In genomic region chr19:32599736-32600157, GRCh38 we compare ENCODE assay signal across 8 cellular contexts. TPM values are rescaled to one million over a fixed set of nuclear protein-coding genes. Genes with fewer than 3 reads are reported as not detected.
DNase-seq lines count a peak whose midpoint lies in the region; ATAC-seq and TF ChIP-seq lines count a peak whose summit lies in the region.

No MANE protein-coding gene starts in this region.

- no peaks in the 10 kb centered on the region for H3K27me3 ChIP-seq in BE2C
- no peaks in the 10 kb centered on the region for H3K27me3 ChIP-seq in GM23338 (ENCODE audit: insufficient read depth)
- H3K27me3 ChIP-seq in vagina, result no peaks in the 10 kb centered on the region

- ATAC-seq in GM23338, result no peak; the same call in 1 of the 3 replicates
- ATAC-seq in activated CD4-positive, alpha-beta T cell treated with anti-CD3 and anti-CD28 coated beads for 36 hours, result peak; percentile 66
- peak; percentile 55 to 74 for ATAC-seq in naive thymus-derived CD8-positive, alpha-beta T cell

- H3K27ac ChIP-seq in GM23338 (ENCODE audit: low read depth) (no peak overlapping the region), epithelial cell of prostate (no peak overlapping the region), vagina (no peak overlapping the region)

- no peaks in the 10 kb centered on the region for H3K9me3 Mint-ChIP-seq in GM23338
- no peaks in the 10 kb centered on the region for H3K9me3 Mint-ChIP-seq in activated CD4-positive, alpha-beta T cell treated with anti-CD3 and anti-CD28 coated beads for 36 hours (ENCODE audit: low read depth)
- H3K9me3 Mint-ChIP-seq in naive thymus-derived CD8-positive, alpha-beta T cell, result no peaks in the 10 kb centered on the region

- H4K20me1 ChIP-seq in GM23338 (replicated peaks; ENCODE audit: insufficient read depth), result no peaks in the 10 kb centered on the region; the same call in 1 of the 2 replicates

- no peak overlapping the region for H2AFZ ChIP-seq in GM23338

- no peak overlapping the region for H3K4me3 Mint-ChIP-seq in GM23338
- no peak overlapping the region for H3K4me3 Mint-ChIP-seq in activated CD4-positive, alpha-beta T cell treated with anti-CD3 and anti-CD28 coated beads for 36 hours
- H3K4me3 Mint-ChIP-seq in naive thymus-derived CD8-positive, alpha-beta T cell, result no peak overlapping the region

- H3K79me2 ChIP-seq in GM23338 (replicated peaks; ENCODE audit: insufficient read depth), result no peaks in the 10 kb centered on the region

- H3K4me2 ChIP-seq in GM23338, result no peak overlapping the region

- H3K9me3 ChIP-seq in BE2C, result no peaks in the 10 kb centered on the region
- no peaks in the 10 kb centered on the region for H3K9me3 ChIP-seq in vagina

- intact Hi-C loops in activated CD4-positive, alpha-beta T cell treated with anti-CD3 and anti-CD28 coated beads for 36 hours (cut with DNase I, micrococcal nuclease), result loop anchor here (2.0 to 5.0 kb wide), 3 partner anchors 75 to 518 kb away; partner anchors contain the start of genes ANKRD27 (in 2 of the 2), RGS9BP (in 2 of the 2) and NUDT19 (in 1 of the 2)
- intact Hi-C loops in vagina (cut with DNase I), result no loop called here

- no peak overlapping the region for H3K27ac Mint-ChIP-seq in GM23338
- no peak overlapping the region for H3K27ac Mint-ChIP-seq in activated CD4-positive, alpha-beta T cell treated with anti-CD3 and anti-CD28 coated beads for 36 hours
- peak overlapping the region in 4 of 10 donors; percentile 6 to 52 (median 28) for H3K27ac Mint-ChIP-seq in naive thymus-derived CD8-positive, alpha-beta T cell

- POLR2A ChIA-PET in activated CD4-positive, alpha-beta T cell treated with anti-CD3 and anti-CD28 coated beads for 36 hours (lab: Charles Lee), result no interaction called here
- POLR2A ChIA-PET in naive thymus-derived CD8-positive, alpha-beta T cell (lab: Charles Lee), result no interaction called here

- H3K36me3 Mint-ChIP-seq in GM23338 (ENCODE audit: low read depth), result peaks cover 69% of the 10 kb centered on the region
- H3K36me3 Mint-ChIP-seq in activated CD4-positive, alpha-beta T cell treated with anti-CD3 and anti-CD28 coated beads for 36 hours (ENCODE audit: low read depth), result peaks cover 40% of the 10 kb centered on the region
- peaks cover 0 to 90% (median 26%) of the 10 kb centered on the region in 3 donors for H3K36me3 Mint-ChIP-seq in naive thymus-derived CD8-positive, alpha-beta T cell

- H3K4me1 ChIP-seq in BE2C (no peaks in the 10 kb centered on the region), GM23338 (ENCODE audit: insufficient read depth) (no peaks in the 10 kb centered on the region), vagina (no peaks in the 10 kb centered on the region)

- H3K27me3 Mint-ChIP-seq in GM23338 (ENCODE audit: insufficient read depth, low read depth, poor library complexity), result no peaks in the 10 kb centered on the region
- H3K27me3 Mint-ChIP-seq in activated CD4-positive, alpha-beta T cell treated with anti-CD3 and anti-CD28 coated beads for 36 hours, result no peaks in the 10 kb centered on the region
- no peaks in the 10 kb centered on the region for H3K27me3 Mint-ChIP-seq in naive thymus-derived CD8-positive, alpha-beta T cell

- H3K4me1 Mint-ChIP-seq in GM23338, result peaks cover 3% of the 10 kb centered on the region; the same call in 1 of the 3 replicates
- peaks cover 7% of the 10 kb centered on the region for H3K4me1 Mint-ChIP-seq in activated CD4-positive, alpha-beta T cell treated with anti-CD3 and anti-CD28 coated beads for 36 hours
- peaks cover 4 to 9% (median 7%) of the 10 kb centered on the region in 4 donors for H3K4me1 Mint-ChIP-seq in naive thymus-derived CD8-positive, alpha-beta T cell

- no peaks in the 10 kb centered on the region for H3F3A ChIP-seq in GM23338 (replicated peaks; ENCODE audit: low read depth)

- CTCF ChIA-PET in activated CD4-positive, alpha-beta T cell treated with anti-CD3 and anti-CD28 coated beads for 36 hours (lab: Charles Lee), result interaction anchor here (0.5 to 3.0 kb wide), 12 partner anchors 12 to 682 kb away, joined by 3 to 23 read pairs (median 3); partner anchors contain the start of genes GPATCH1 and RGS9BP

- TF ChIP-seq CTCF in BE2C (IDR thresholded peaks at IDR 0.05; ENCODE audit: low read depth, low read length) (peak; percentile 83), GM23338 (conservative IDR thresholded peaks at IDR 0.05; ENCODE audit: low read depth in 2 of 2) (peak; percentile 70 to 93), vagina (IDR thresholded peaks at IDR 0.05) (peak; percentile 56 to 70 (median 63))

- no peaks in the 10 kb centered on the region for H3K9me2 ChIP-seq in GM23338 (ENCODE audit: insufficient read depth)

- no peak overlapping the region for H3K4me3 ChIP-seq in BE2C (ENCODE audit: low read depth, low read length)
- H3K4me3 ChIP-seq in GM23338, result no peak overlapping the region
- no peak overlapping the region for H3K4me3 ChIP-seq in vagina

- peak; percentile 41 for DNase-seq in BE2C
- peak; percentile 75 for DNase-seq in GM23338 (ENCODE audit: low spot score)
- DNase-seq in NCI-H345 treated with DMSO at 0.1 percent for 48 hours (lab: John Stamatoyannopoulos, UW; ENCODE audit: unreplicated experiment), result peak; percentile 82
- peak; percentile 62 for DNase-seq in activated CD4-positive, alpha-beta T cell treated with anti-CD3 and anti-CD28 coated beads for 36 hours
- peak; percentile 5 for DNase-seq in epithelial cell of prostate (ENCODE audit: low read depth, low spot score)
- peak in 9 of 10 donors; percentile 6 to 63 (median 39) for DNase-seq in naive thymus-derived CD8-positive, alpha-beta T cell
- DNase-seq in vagina (ENCODE audit: extremely low spot score in 2 of 2), result no peak
- no peak for DNase-seq in NCI-H187 treated with DMSO at 0.1 percent for 48 hours (lab: John Stamatoyannopoulos, UW)

- H3K36me3 ChIP-seq in BE2C (peaks cover 45% of the 10 kb centered on the region), GM23338 (ENCODE audit: insufficient read depth) (peaks cover 50% of the 10 kb centered on the region), vagina (peaks cover 0 to 76% of the 10 kb centered on the region in 2 donors)

- TF ChIP-seq POLR2A in vagina (IDR thresholded peaks at IDR 0.05), result no peak

TF ChIP-seq in GM23338, 12 proteins besides CTCF, POLR2A, EP300 and RAD21 (continues in another document):
- no peak for TF ChIP-seq EZH2 (IDR thresholded peaks at IDR 0.05; ENCODE audit: low read depth, unreplicated experiment)

RNA-seq across cellular contexts. Expression of gene PDCD5, which starts 18.8 kb away (rescaled TPM):
- polyA plus RNA-seq in BE2C (2012; ENCODE audit: insufficient read depth, insufficient read length, low read depth), result 357 TPM
- 77.8 and 83.0 TPM in 2 replicates for total RNA-seq in GM23338 (2014; rRNA removed; shearing (Covaris generic))
- 436 and 498 TPM in 2 replicates for polyA plus RNA-seq in GM23338 (2016; fragmentation: Nextera tagmentation; extraction: Ambion mirVana)
- 100 to 1,000 TPM; 268 to 272 TPM for total RNA-seq in activated CD4-positive, alpha-beta T cell treated with anti-CD3 and anti-CD28 coated beads for 36 hours
- total RNA-seq in naive thymus-derived CD8-positive, alpha-beta T cell, result 10 to 100 TPM; 58.9 to 60.7 TPM
- polyA plus RNA-seq in naive thymus-derived CD8-positive, alpha-beta T cell, result 100 to 1,000 TPM in 2 of 3 donors, 10 to 100 TPM in 1; 99.5 to 117 (median 109) TPM
- total RNA-seq in vagina, result 115 TPM

Comparison
In these comparisons a context has a peak if more than half of its experiments do, and no peak if none do; other contexts are left out.
1. DNase-seq: peak in BE2C (single experiment), GM23338 (single experiment), NCI-H345 treated with DMSO at 0.1 percent for 48 hours (single experiment), activated CD4-positive, alpha-beta T cell treated with anti-CD3 and anti-CD28 coated beads for 36 hours (single experiment), epithelial cell of prostate (single experiment) and naive thymus-derived CD8-positive, alpha-beta T cell (9 of 10); none in vagina (0 of 2) and NCI-H187 treated with DMSO at 0.1 percent for 48 hours (single experiment).
2. Peak in every context shown above with its lines, with median percentiles within 50 percentile points of each other: CTCF ChIP-seq.